34 cellular contexts compared by ENCODE assay signal in the genomic region with DNA sequence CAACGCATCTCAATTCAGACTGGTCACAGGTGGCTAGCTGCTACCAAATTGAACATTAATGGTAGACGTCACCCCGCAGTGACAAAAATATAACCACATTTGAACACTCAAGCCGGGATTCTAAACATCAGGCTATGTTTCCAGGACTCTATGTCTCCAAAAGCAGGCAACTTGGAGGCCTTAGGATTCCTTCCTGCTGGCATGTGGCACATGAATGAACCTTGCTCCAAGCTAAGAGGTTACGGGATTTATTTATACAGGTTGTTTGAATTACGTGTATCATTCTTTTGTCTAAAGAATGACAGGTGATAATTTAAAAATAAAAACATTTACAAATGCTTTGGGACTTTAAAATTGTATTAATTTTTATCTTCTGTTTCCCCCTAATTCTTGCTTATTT.
"Had no signal": no experiment of that assay in that cellular context is flagged by ENCODE, and none has a peak within 500 bp of the region (broad histone marks: within the 10 kb centered on the region; RNA-seq: fewer than 3 reads in every experiment).

No MANE protein-coding gene starts in this region.

- H3K4me3 ChIP-seq: MG63 had no signal

- H3K9ac ChIP-seq: KMS-11 had no signal

- H3K9me3 ChIP-seq: MG63 had no signal

- H3K36me3 ChIP-seq: MG63 had no signal

- H3K27ac ChIP-seq: KMS-11 had no signal

- DNase-seq: Kasumi-1, KG1, MG63, MM.1S, MV-4-11, NCI-H1048, NCI-H1092, NCI-H1092 treated with DMSO at 0.1 percent for 48 hours, NCI-H1105, NCI-H1105 treated with DMSO at 0.1 percent for 48 hours, NCI-H1417 treated with DMSO at 0.1 percent for 48 hours, NCI-H1436, NCI-H1436 treated with DMSO at 0.1 percent for 48 hours, NCI-H146, NCI-H1694, NCI-H1694 treated with DMSO at 0.1 percent for 48 hours, NCI-H187, NCI-H187 treated with DMSO at 0.1 percent for 48 hours, NCI-H1930, NCI-H2029, NCI-H2029 treated with DMSO at 0.1 percent for 48 hours, NCI-H2081, NCI-H2081 treated with DMSO at 0.1 percent for 48 hours, NCI-H2107, NCI-H2171, NCI-H2171 treated with DMSO at 0.1 percent for 48 hours, NCI-H2227 treated with DMSO at 0.1 percent for 48 hours, NCI-H226, NCI-H345, NCI-H446, NCI-H446 treated with DMSO at 0.1 percent for 48 hours, NCI-H510A, NCI-H524 had no signal

- H3K27me3 ChIP-seq: MG63 had no signal

- H3K4me2 ChIP-seq: KMS-11 had no signal
